Comparison of ENCODE assay signal across 8 cellular contexts in genomic region chrX:154308108-154308946, GRCh38. TPM values are rescaled to one million over a fixed set of nuclear protein-coding genes. Genes with fewer than 3 reads are reported as not detected.
DNase-seq lines count a peak whose midpoint lies in the region; ATAC-seq and TF ChIP-seq lines count a peak whose summit lies in the region.

No MANE protein-coding gene starts in this region.

- intact Hi-C loops in Right ventricle myocardium superior (cut with DNase I) = no loop called here

- peaks cover 4% of the 10 kb centered on the region for H3K27me3 Mint-ChIP-seq in GM23338 (ENCODE audit: insufficient read depth, low read depth, poor library complexity)

- no peaks in the 10 kb centered on the region for H3K9me2 ChIP-seq in GM23338 (ENCODE audit: insufficient read depth)

- H3K79me2 ChIP-seq in GM23338 (replicated peaks; ENCODE audit: insufficient read depth) = no peaks in the 10 kb centered on the region

- H3K4me2 ChIP-seq in GM23338 = no peak overlapping the region

- H3K27me3 ChIP-seq in BJ (ENCODE audit: control insufficient read depth, insufficient read depth, low read length) = 0 out of 2 replicates have a peak, but pooled peaks cover 1% of the 10 kb centered on the region
- no peaks in the 10 kb centered on the region for H3K27me3 ChIP-seq in GM23338 (ENCODE audit: insufficient read depth)
- no peaks in the 10 kb centered on the region for H3K27me3 ChIP-seq in SJSA1 (replicated peaks)

- peaks cover 13% of the 10 kb centered on the region; the same call in 2 of the 3 replicates for H3K4me1 Mint-ChIP-seq in GM23338

- DNase-seq in BJ (ENCODE audit: low read depth) (no peak), GM23338 (ENCODE audit: low spot score) (peak; percentile 74), SJSA1 (ENCODE audit: low read depth in 1 of 2, low spot score in 2 of 2) (peak; percentile 27 to 56), Right ventricle myocardium superior (peak; percentile 57), retina (peak; percentile 54)
- DNase-seq in activated gamma-delta T cell treated with anti-CD3 and anti-CD28 coated beads, Interleukin-2, amount 50 U/mL, for 16 hours (ENCODE audit: low read depth) = peak; percentile 76

- POLR2A ChIA-PET in BJ (lab: Charles Lee) = no interaction called here

- no peaks in the 10 kb centered on the region for H3K4me1 ChIP-seq in GM23338 (ENCODE audit: insufficient read depth)
- no peaks in the 10 kb centered on the region for H3K4me1 ChIP-seq in SJSA1 (replicated peaks)

- no peak overlapping the region for H3K4me3 Mint-ChIP-seq in GM23338

- no peaks in the 10 kb centered on the region for H4K20me1 ChIP-seq in GM23338 (replicated peaks; ENCODE audit: insufficient read depth)

- H3K9me3 ChIP-seq in SJSA1 (replicated peaks) = no peaks in the 10 kb centered on the region

- peak; percentile 67 for TF ChIP-seq CTCF in BJ (IDR thresholded peaks at IDR 0.05; ENCODE audit: insufficient read depth, low read depth, low read length)
- peak; percentile 64 to 72 for TF ChIP-seq CTCF in GM23338 (conservative IDR thresholded peaks at IDR 0.05; ENCODE audit: low read depth in 2 of 2)

- no peaks in the 10 kb centered on the region for H3F3A ChIP-seq in GM23338 (replicated peaks; ENCODE audit: low read depth)

- no peaks in the 10 kb centered on the region for H3K36me3 Mint-ChIP-seq in GM23338 (ENCODE audit: low read depth)

- H3K4me3 ChIP-seq in BJ (ENCODE audit: low read depth, low read length) (no peak overlapping the region), GM23338 (no peak overlapping the region), SJSA1 (no peak overlapping the region)

- H3K9me3 Mint-ChIP-seq in GM23338 = no peaks in the 10 kb centered on the region; the same call in 2 of the 3 replicates

- ATAC-seq in GM23338 (peak; percentile 88), Right ventricle myocardium superior (ENCODE audit: poor library complexity) (peak; percentile 65), HG02571 (IDR thresholded peaks at IDR 0.05; ENCODE audit: unreplicated experiment) (no peak), GM19035 (IDR thresholded peaks at IDR 0.05; ENCODE audit: unreplicated experiment) (no peak)

- H3K27ac Mint-ChIP-seq in GM23338 = no peak overlapping the region

- no peak overlapping the region for H3K27ac ChIP-seq in GM23338 (ENCODE audit: low read depth)
- no peak overlapping the region for H3K27ac ChIP-seq in SJSA1

- H3K36me3 ChIP-seq in BJ (ENCODE audit: control insufficient read depth, insufficient read depth, low read length) (no peaks in the 10 kb centered on the region), GM23338 (ENCODE audit: insufficient read depth) (no peaks in the 10 kb centered on the region), SJSA1 (no peaks in the 10 kb centered on the region)

- CTCF ChIA-PET in BJ (lab: Yijun Ruan, JAX) = interaction anchor here (0.7 to 1.2 kb wide), 4 partner anchors 10 to 170 kb away, joined by 3 to 4 read pairs (median 4); no protein-coding TSS in a partner anchor

- no peak overlapping the region for H2AFZ ChIP-seq in GM23338

TF ChIP-seq in GM23338, 12 proteins besides CTCF, POLR2A, EP300 and RAD21 (continues in another document):
- TF ChIP-seq ZNF462 (CRISPR knock-in tag; IDR thresholded peaks at IDR 0.05) (no peak), CREB1 (CRISPR knock-in tag; IDR thresholded peaks at IDR 0.05; ENCODE audit: low read depth) (no peak), EZH2phosphoT487 (IDR thresholded peaks at IDR 0.05; ENCODE audit: unreplicated experiment) (no peak), ETS1 (IDR thresholded peaks at IDR 0.05) (no peak), ZNF331 (CRISPR knock-in tag; IDR thresholded peaks at IDR 0.05; ENCODE audit: low read depth) (no peak), ZNF114 (CRISPR knock-in tag; IDR thresholded peaks at IDR 0.05) (no peak), POLR2AphosphoS5 (IDR thresholded peaks at IDR 0.05; ENCODE audit: low read depth) (no peak), STAT1 (IDR thresholded peaks at IDR 0.05; ENCODE audit: unreplicated experiment) (no peak), JUNB (IDR thresholded peaks at IDR 0.05; ENCODE audit: unreplicated experiment) (no peak), EZH2 (IDR thresholded peaks at IDR 0.05; ENCODE audit: low read depth, unreplicated experiment) (no peak)

RNA-seq across cellular contexts. Expression of gene TKTL1, which starts 12.7 kb away (rescaled TPM):
- polyA plus RNA-seq in BJ (2011; rRNA removed) = not detected in 2 replicates
- polyA minus RNA-seq in BJ (2011; rRNA and poly(A)+ RNA removed) = not detected in 2 replicates
- total RNA-seq in GM23338 (2014; rRNA removed; shearing (Covaris generic)) = not detected in 2 replicates
- not detected in 2 replicates for polyA plus RNA-seq in GM23338 (2016; fragmentation: Nextera tagmentation; extraction: Ambion mirVana)
- not detected in 2 replicates for total RNA-seq in SJSA1 (2014; rRNA removed; shearing (Covaris generic))
- total RNA-seq in Right ventricle myocardium superior = 14.0 TPM

RNA-seq across cellular contexts. Expression of gene TEX28, which starts 13.4 kb away (rescaled TPM):
- polyA plus RNA-seq in BJ (2011; rRNA removed) (not detected in 2 replicates), GM23338 (2016; fragmentation: Nextera tagmentation; extraction: Ambion mirVana) (not detected in 2 replicates)
- polyA minus RNA-seq in BJ (2011; rRNA and poly(A)+ RNA removed) = not detected in 2 replicates
- total RNA-seq in GM23338 (2014; rRNA removed; shearing (Covaris generic)) = not detected in 2 replicates
- not detected in 2 replicates for total RNA-seq in SJSA1 (2014; rRNA removed; shearing (Covaris generic))
- not detected for total RNA-seq in Right ventricle myocardium superior

RNA-seq across cellular contexts. Expression of gene OPN1MW3, which starts 50.9 kb away (rescaled TPM):
- polyA plus RNA-seq in BJ (2011; rRNA removed) = not detected in 2 replicates
- polyA minus RNA-seq in BJ (2011; rRNA and poly(A)+ RNA removed) = not detected in 2 replicates
- not detected in 2 replicates for total RNA-seq in GM23338 (2014; rRNA removed; shearing (Covaris generic))
- polyA plus RNA-seq in GM23338 (2016; fragmentation: Nextera tagmentation; extraction: Ambion mirVana) = not detected in 2 replicates
- not detected in 2 replicates for total RNA-seq in SJSA1 (2014; rRNA removed; shearing (Covaris generic))
- total RNA-seq in Right ventricle myocardium superior = not detected

Comparison
In these comparisons a context has a peak if more than half of its experiments do, and no peak if none do; other contexts are left out.
1. ATAC-seq: peak in GM23338 (single experiment) and Right ventricle myocardium superior (single experiment); none in HG02571 (single experiment) and GM19035 (single experiment).
2. RNA of gene TKTL1, which starts 12.7 kb away (total RNA-seq): 14.0 TPM in Right ventricle myocardium superior (single experiment); not detected in GM23338 and not detected in SJSA1; every median in the first group is over 10 times any median in the second.